ENCODE assay signal across 8 cellular contexts in the genomic region with DNA sequence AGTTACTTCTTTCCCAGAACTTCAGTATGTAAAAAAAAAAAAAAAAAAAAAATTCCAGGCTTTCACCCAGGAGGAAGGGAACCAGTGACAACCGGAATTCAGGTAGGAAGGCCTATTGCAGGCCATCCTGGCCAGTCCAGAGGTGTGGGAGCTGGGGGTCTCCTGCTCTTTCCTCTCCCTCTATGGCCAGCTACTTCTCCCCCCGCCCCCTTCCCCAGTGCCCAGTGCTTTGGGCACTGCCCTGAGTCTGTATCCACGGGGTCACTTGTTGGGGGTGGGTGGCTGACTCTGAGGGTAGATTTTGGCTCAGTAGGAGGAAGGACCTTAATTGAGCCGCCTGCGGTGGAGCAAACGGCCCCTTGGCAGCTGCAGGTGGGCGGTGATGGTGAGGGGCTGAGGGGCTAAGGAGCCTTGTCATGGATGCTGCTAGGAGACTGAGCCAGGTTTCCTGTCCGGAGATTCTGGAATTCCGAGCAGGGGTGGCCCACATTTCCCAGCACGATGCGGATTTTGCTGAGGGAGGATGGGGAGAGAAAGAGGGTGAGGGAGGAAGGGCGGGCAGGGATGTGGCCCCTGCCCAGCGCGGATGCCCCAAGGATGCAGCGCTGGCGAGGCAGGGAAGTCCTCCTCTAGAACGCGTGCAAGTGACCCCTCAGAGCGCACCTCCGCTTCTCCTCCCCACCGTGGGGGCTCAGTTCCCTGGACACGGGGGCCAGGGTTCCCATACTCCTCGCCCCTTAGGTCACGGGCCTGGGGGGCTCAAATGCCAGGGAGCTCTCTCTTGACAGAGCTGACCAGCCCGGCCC. TPM values are rescaled to one million over a fixed set of nuclear protein-coding genes. Genes with fewer than 3 reads are reported as not detected.
DNase-seq lines count a peak whose midpoint lies in the region; ATAC-seq, FAIRE-seq and TF ChIP-seq lines count a peak whose summit lies in the region.

No MANE protein-coding gene starts in this region.

- TF ChIP-seq CTCF in ascending aorta (IDR thresholded peaks at IDR 0.05) (no peak), kidney (IDR thresholded peaks at IDR 0.05; ENCODE audit: borderline replicate concordance, extremely low read depth, insufficient read depth) (no peak)

- H3K36me3 ChIP-seq in ascending aorta: no peaks in the 10 kb centered on the region
- H3K36me3 ChIP-seq in kidney (ENCODE audit: control insufficient read depth in 1 of 2, insufficient read depth in 2 of 2, low read length in 2 of 2): no peaks in the 10 kb centered on the region
- H3K36me3 ChIP-seq in subcutaneous abdominal adipose tissue (ENCODE audit: control insufficient read depth in 5 of 5, insufficient read depth in 5 of 5, low read length in 5 of 5): no peaks in the 10 kb centered on the region

- intact Hi-C loops in ascending aorta (cut with DNase I): loop anchor here (10.0 kb wide), 2 partner anchors 390 to 1940 kb away; a partner anchor contains a TSS
- intact Hi-C loops in kidney (cut with DNase I): no loop called here

- H3K4me1 ChIP-seq in ascending aorta: peaks cover 0 to 28% of the 10 kb centered on the region in 2 donors
- H3K4me1 ChIP-seq in kidney (ENCODE audit: control insufficient read depth in 1 of 2, insufficient read depth in 1 of 2, low read depth in 1 of 2, low read length in 2 of 2): peaks cover 11 to 25% of the 10 kb centered on the region in 2 donors
- peaks cover 0 to 42% (median 35%) of the 10 kb centered on the region in 5 donors for H3K4me1 ChIP-seq in subcutaneous abdominal adipose tissue (ENCODE audit: control insufficient read depth in 5 of 5, insufficient read depth in 5 of 5, low read length in 5 of 5)

- H3K27ac ChIP-seq in ascending aorta (peak overlapping the region; percentile 95 to 97), kidney (ENCODE audit: low read depth in 2 of 2, low read length in 2 of 2) (peak overlapping the region; percentile 87 to 90), subcutaneous abdominal adipose tissue (ENCODE audit: low read depth, low read length) (peak overlapping the region; percentile 90)

- DNase-seq in NCI-H1417 (lab: John Stamatoyannopoulos, UW): peak in 2 of 3 experiments; percentile 67 to 69
- DNase-seq in NCI-H1417 treated with DMSO at 0.1 percent for 48 hours (lab: John Stamatoyannopoulos, UW): no peak
- DNase-seq in ascending aorta (ENCODE audit: low spot score in 2 of 2): no peak
- DNase-seq in kidney: no peak
- DNase-seq in nucleus accumbens (lab: John Stamatoyannopoulos, UW): no peak
- no peak for DNase-seq in COLO668 (lab: John Stamatoyannopoulos, UW; ENCODE audit: unreplicated experiment)

- peak overlapping the region; percentile 81 to 98 for H3K4me3 ChIP-seq in ascending aorta
- H3K4me3 ChIP-seq in kidney (ENCODE audit: low read length in 2 of 2): peak overlapping the region; percentile 74 to 75
- H3K4me3 ChIP-seq in subcutaneous abdominal adipose tissue (ENCODE audit: low read depth in 1 of 5, low read length in 5 of 5): peak overlapping the region; percentile 67 to 84 (median 78)

- H3K9ac ChIP-seq in kidney (ENCODE audit: low read length in 2 of 2): peak overlapping the region; percentile 81 to 87
- peak overlapping the region in 4 of 5 donors; percentile 78 to 90 (median 87) for H3K9ac ChIP-seq in subcutaneous abdominal adipose tissue (ENCODE audit: low read length in 5 of 5)

- no peak for FAIRE-seq in kidney (lab: Jason Lieb, UNC)

- ATAC-seq in GM21717 (IDR thresholded peaks at IDR 0.05; ENCODE audit: unreplicated experiment): no peak

- H3K9me3 ChIP-seq in ascending aorta (no peaks in the 10 kb centered on the region), kidney (ENCODE audit: control insufficient read depth in 1 of 2, low read length in 2 of 2) (no peaks in the 10 kb centered on the region), subcutaneous abdominal adipose tissue (ENCODE audit: control insufficient read depth in 5 of 5, low read length in 5 of 5) (peaks cover 0 to 7% (median 0%) of the 10 kb centered on the region in 5 donors)

- H3K27me3 ChIP-seq in ascending aorta (no peaks in the 10 kb centered on the region), subcutaneous abdominal adipose tissue (ENCODE audit: control insufficient read depth in 5 of 5, insufficient read depth in 4 of 5, low read length in 5 of 5) (no peaks in the 10 kb centered on the region)

RNA-seq across cellular contexts. Expression of a gene that starts 1.3 kb away (rescaled TPM):
- total RNA-seq in ascending aorta: 45.1 TPM
- total RNA-seq in kidney: 30.7 TPM
- polyA plus RNA-seq in kidney (ENCODE audit: insufficient read depth, low read depth, low replicate concordance): 10.2 TPM

Comparison
In these comparisons a context has a peak if more than half of its experiments do, and no peak if none do; other contexts are left out.
1. DNase-seq: peak in NCI-H1417 (2 of 3); none in NCI-H1417 treated with DMSO at 0.1 percent for 48 hours (single experiment), ascending aorta (0 of 2), kidney (single experiment), nucleus accumbens (0 of 56) and COLO668 (single experiment).
2. Peak in every context shown above with its lines, with median percentiles within 50 percentile points of each other: H3K27ac ChIP-seq and H3K4me3 ChIP-seq.